ENCODE assay signal across 1 cellular context in genomic region chr6:113338610-113339009, GRCh38.
TF ChIP-seq lines count a peak whose summit lies in the region.

No MANE protein-coding gene starts in this region.

TF ChIP-seq in HCT116, 20 proteins besides CTCF, POLR2A, EP300 and RAD21 (continued from another document):
- no peak for TF ChIP-seq REST (IDR thresholded peaks at IDR 0.05; ENCODE audit: low read depth)
- TF ChIP-seq CBX3 (IDR thresholded peaks at IDR 0.05; ENCODE audit: low read depth), result no peak
- no peak for TF ChIP-seq FOSL1 (IDR thresholded peaks at IDR 0.05; ENCODE audit: low read depth)
- TF ChIP-seq ZFX (IDR thresholded peaks at IDR 0.05), result no peak
- TF ChIP-seq ELF1 (IDR thresholded peaks at IDR 0.05; ENCODE audit: borderline replicate concordance, low read depth), result no peak
- no peak for TF ChIP-seq SP1 (IDR thresholded peaks at IDR 0.05; ENCODE audit: low read depth)
